13 cellular contexts compared by ENCODE assay signal in the genomic region with DNA sequence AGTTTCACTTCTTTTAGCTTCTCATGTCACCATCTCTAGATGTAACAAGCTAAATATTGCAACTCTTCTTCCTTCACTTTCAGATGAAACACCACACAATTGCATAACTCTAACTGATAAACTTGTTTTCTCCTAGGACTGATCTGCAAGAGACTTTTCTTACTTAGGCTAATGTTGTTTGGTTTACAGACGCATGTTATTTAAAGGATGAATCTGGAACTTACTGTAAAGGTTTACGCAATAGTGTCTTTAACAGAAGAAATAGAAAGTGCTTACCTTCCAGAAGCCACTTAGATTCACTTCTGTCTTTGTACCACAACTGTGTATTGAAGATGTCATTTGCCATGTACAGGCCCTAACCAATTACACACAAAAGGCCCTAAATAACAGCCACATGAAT. TPM values are rescaled to one million over a fixed set of nuclear protein-coding genes. Genes with fewer than 3 reads are reported as not detected.
A peak's percentile ranks its signal among the peaks of the same experiment; 100 is the strongest.
DNase-seq lines count a peak whose midpoint lies in the region; ATAC-seq lines count a peak whose summit lies in the region.
"Had no signal": no experiment of that assay in that cellular context is flagged by ENCODE, and none has a peak within 500 bp of the region (broad histone marks: within the 10 kb centered on the region; RNA-seq: fewer than 3 reads in every experiment).

No MANE protein-coding gene starts in this region.

- H2AK5ac ChIP-seq in neuronal stem cell (ENCODE audit: low read depth, low read length), result no peak overlapping the region

- peaks cover 14% of the 10 kb centered on the region for H3K4me1 ChIP-seq in CD4-positive, alpha-beta memory T cell (ENCODE audit: insufficient read depth, low read length)
- H3K4me1 ChIP-seq in neuronal stem cell (ENCODE audit: control insufficient read depth in 2 of 2, insufficient read depth in 1 of 2, low read depth in 1 of 2, low read length in 2 of 2), result peaks cover 0 to 1% of the 10 kb centered on the region in 2 donors

- H3K79me1 ChIP-seq in neuronal stem cell (ENCODE audit: low read depth, low read length), result no peaks in the 10 kb centered on the region

- no peak overlapping the region for H3K14ac ChIP-seq in neuronal stem cell (ENCODE audit: low read length)

- ATAC-seq in HG02798 (IDR thresholded peaks at IDR 0.05; ENCODE audit: poor library complexity, unreplicated experiment) (peak; percentile 28), GM18867 (IDR thresholded peaks at IDR 0.05; ENCODE audit: unreplicated experiment) (no peak), GM21737 (IDR thresholded peaks at IDR 0.05; ENCODE audit: unreplicated experiment) (no peak)

- H3K9me3 Mint-ChIP-seq in CD4-positive, alpha-beta memory T cell, result no peaks in the 10 kb centered on the region

- POLR2A ChIA-PET in CD4-positive, alpha-beta memory T cell (lab: Charles Lee; ENCODE audit: partially characterized antibody), result no interaction called here

- H2BK12ac ChIP-seq in neuronal stem cell (ENCODE audit: low read length), result no peak overlapping the region

- DNase-seq in CD4-positive, alpha-beta memory T cell, result no peak
- DNase-seq in SIG-M5 treated with dmso at 0.1 percent for 504 hours (lab: John Stamatoyannopoulos, UW; ENCODE audit: unreplicated experiment), result peak; percentile 100
- DNase-seq in medulla oblongata (ENCODE audit: extremely low spot score), result peak; percentile 78
- no peak for DNase-seq in neuronal stem cell (ENCODE audit: low spot score)
- no peak for DNase-seq in dermis blood vessel endothelial cell
- DNase-seq: activated CD4-positive, CD25-positive, alpha-beta regulatory T cell; cerebellar nuclear complex; NCI-H2107; NCI-H774; transverse colon had no signal

- no peak overlapping the region for H4K8ac ChIP-seq in neuronal stem cell (ENCODE audit: low read depth, low read length)

- H2AFZ ChIP-seq in neuronal stem cell (ENCODE audit: low read length), result no peak overlapping the region

- peaks cover 0 to 4% of the 10 kb centered on the region in 2 donors for H3K36me3 Mint-ChIP-seq in CD4-positive, alpha-beta memory T cell

- H3K27ac Mint-ChIP-seq in CD4-positive, alpha-beta memory T cell, result peak overlapping the region in 5 of 7 donors; percentile 0 to 51 (median 2)

- no peak overlapping the region for H3K4me3 Mint-ChIP-seq in CD4-positive, alpha-beta memory T cell

- no peaks in the 10 kb centered on the region for H3K27me3 ChIP-seq in CD4-positive, alpha-beta memory T cell (ENCODE audit: insufficient read depth, low read length)
- peaks cover 0 to 16% (median 0%) of the 10 kb centered on the region in 3 experiments for H3K27me3 ChIP-seq in neuronal stem cell (ENCODE audit: control insufficient read depth in 3 of 3, insufficient read depth in 3 of 3, low read depth in 1 of 3, low read length in 3 of 3)
- H3K27me3 ChIP-seq: transverse colon had no signal

- no peak overlapping the region for H2BK5ac ChIP-seq in neuronal stem cell (ENCODE audit: low read length)

- H3K4ac ChIP-seq in neuronal stem cell (ENCODE audit: low read length), result no peak overlapping the region

- no peak overlapping the region for H3K18ac ChIP-seq in neuronal stem cell (ENCODE audit: low read length)

- H3K9me3 ChIP-seq in CD4-positive, alpha-beta memory T cell (ENCODE audit: control insufficient read depth in 1 of 2, low read length in 2 of 2), result no peaks in the 10 kb centered on the region
- H3K9me3 ChIP-seq in neuronal stem cell (replicated peaks in 1 of 2; ENCODE audit: control insufficient read depth in 2 of 2, insufficient read depth in 1 of 2, low read depth in 1 of 2, low read length in 2 of 2), result no peaks in the 10 kb centered on the region
- H3K9me3 ChIP-seq: transverse colon had no signal

- no CpG with 5 or more reads among the region's 2 CpGs for WGBS in neuronal stem cell (ENCODE audit: extremely low coverage in 2 of 2, insufficient read length in 2 of 2, insufficient replicate concordance in 1 of 2), 2 donors

- intact Hi-C loops in CD4-positive, alpha-beta memory T cell (cut with micrococcal nuclease), result no loop called here

- H3K27me3 Mint-ChIP-seq in CD4-positive, alpha-beta memory T cell, result no peaks in the 10 kb centered on the region

- peaks cover 6 to 30% (median 22%) of the 10 kb centered on the region in 4 donors for H3K4me1 Mint-ChIP-seq in CD4-positive, alpha-beta memory T cell

- no peak overlapping the region for H3K27ac ChIP-seq in CD4-positive, alpha-beta memory T cell (ENCODE audit: low read depth, low read length)
- H3K27ac ChIP-seq in neuronal stem cell (replicated peaks; ENCODE audit: low read length), result no peak overlapping the region
- H3K27ac ChIP-seq: transverse colon had no signal

- H3K4me3 ChIP-seq in CD4-positive, alpha-beta memory T cell (ENCODE audit: low read length in 2 of 2), result no peak overlapping the region
- no peak overlapping the region for H3K4me3 ChIP-seq in neuronal stem cell (ENCODE audit: low read length in 2 of 2)
- H3K4me3 ChIP-seq: transverse colon had no signal

- CTCF ChIA-PET in CD4-positive, alpha-beta memory T cell (lab: Charles Lee; ENCODE audit: partially characterized antibody), result interaction anchor here (2.6 to 3.2 kb wide), 2 partner anchors 56 to 114 kb away, joined by 12 read pairs; no protein-coding TSS in a partner anchor

- no peak overlapping the region for H4K91ac ChIP-seq in neuronal stem cell (ENCODE audit: low read depth, low read length, poor library complexity)

- H3K36me3 ChIP-seq in CD4-positive, alpha-beta memory T cell (ENCODE audit: insufficient read depth, low read length), result no peaks in the 10 kb centered on the region
- H3K36me3 ChIP-seq in neuronal stem cell (replicated peaks in 1 of 2; ENCODE audit: control insufficient read depth in 2 of 2, insufficient read depth in 2 of 2, low read length in 2 of 2), result no peaks in the 10 kb centered on the region
- H3K36me3 ChIP-seq: transverse colon had no signal

- H2BK15ac ChIP-seq in neuronal stem cell (ENCODE audit: low read length), result no peak overlapping the region

- H3K4me2 ChIP-seq in neuronal stem cell (ENCODE audit: insufficient read depth, low read length, poor library complexity, severe bottlenecking), result no peak overlapping the region

- H3K9ac ChIP-seq in neuronal stem cell (ENCODE audit: low read depth, low read length, poor library complexity), result no peak overlapping the region

- H3K23ac ChIP-seq in neuronal stem cell (ENCODE audit: low read depth, low read length, poor library complexity), result no peak overlapping the region

- no peak overlapping the region for H2BK120ac ChIP-seq in neuronal stem cell (ENCODE audit: low read depth, low read length)

RNA-seq across cellular contexts. Expression of a gene that starts 22.1 kb away (rescaled TPM):
- total RNA-seq in CD4-positive, alpha-beta memory T cell, result 100 to 1,000 TPM; 154 to 159 TPM
- polyA plus RNA-seq in CD4-positive, alpha-beta memory T cell, result 100 to 1,000 TPM; 150 to 169 TPM
- 4.9 TPM for polyA plus RNA-seq in neuronal stem cell (2013, experiment 1 of 2)
- 5.3 TPM for polyA plus RNA-seq in neuronal stem cell (2013, experiment 2 of 2)
- 44.6 and 73.2 TPM in 2 replicates for total RNA-seq in dermis blood vessel endothelial cell

Comparison
In these comparisons a context has a peak if more than half of its experiments do, and no peak if none do; other contexts are left out.
1. DNase-seq: peak in SIG-M5 treated with dmso at 0.1 percent for 504 hours (single experiment) and medulla oblongata (single experiment); none in CD4-positive, alpha-beta memory T cell (0 of 5), neuronal stem cell (single experiment) and dermis blood vessel endothelial cell (single experiment).